ENCODE assay signal across 36 cellular contexts in genomic region chr11:18714443-18714780, GRCh38. TPM values are rescaled to one million over a fixed set of nuclear protein-coding genes. Genes with fewer than 3 reads are reported as not detected.
"Had no signal": no experiment of that assay in that cellular context is flagged by ENCODE, and none has a peak within 500 bp of the region (broad histone marks: within the 10 kb centered on the region; RNA-seq: fewer than 3 reads in every experiment).

No MANE protein-coding gene starts in this region.

- H3K9me3 ChIP-seq: ascending aorta had no signal

- H3K27ac ChIP-seq: ascending aorta, cardiac muscle cell, VCaP had no signal

- H3K4me1 Mint-ChIP-seq: activated B cell treated with CpG ODN at 0.5 μM for 24 hours; activated CD4-positive, alpha-beta T cell treated with anti-CD3 and anti-CD28 coated beads, Interleukin-2, amount 10 ng/mL, durations not matched to agents 24 days and 14 days; activated T-helper 17 cell treated with anti-CD3 and anti-CD28 coated beads, Interleukin-2, amount 50 U/mL, for 72 hours; brain; central memory CD8-positive, alpha-beta T cell had no signal

- H3K4me1 ChIP-seq: ascending aorta had no signal

- H3K36me3 ChIP-seq: ascending aorta, cardiac muscle cell had no signal

- H3K36me3 Mint-ChIP-seq: activated CD4-positive, alpha-beta memory T cell treated with anti-CD3 and anti-CD28 coated beads for 36 hours; activated naive CD4-positive, alpha-beta T cell treated with anti-CD3 and anti-CD28 coated beads, Interleukin-2, amount 50 U/mL, for 72 hours; activated naive CD8-positive, alpha-beta T cell treated with anti-CD3 and anti-CD28 coated beads for 36 hours; brain had no signal

- ATAC-seq: activated CD8-positive, alpha-beta T cell treated with anti-CD3 and anti-CD28 coated beads for 36 hours; activated naive CD4-positive, alpha-beta T cell treated with anti-CD3 and anti-CD28 coated beads, Interleukin-2, amount 50 U/mL, for 72 hours; activated T-cell treated with anti-CD3 and anti-CD28 coated beads, Interleukin-2, amount 50 U/mL, for 4 hours; activated T-cell treated with anti-CD3 and anti-CD28 coated beads, Interleukin-2, amount 50 U/mL, for 72 hours; activated T-helper 17 cell treated with anti-CD3 and anti-CD28 coated beads, Interleukin-2, amount 50 U/mL, for 72 hours had no signal

- DNase-seq: activated B cell treated with CpG ODN at 0.5 μM for 24 hours; activated CD4-positive, alpha-beta memory T cell treated with anti-CD3 and anti-CD28 coated beads for 36 hours; activated CD4-positive, alpha-beta T cell treated with anti-CD3 and anti-CD28 coated beads for 4 hours; activated CD4-positive, alpha-beta T cell treated with anti-CD3 and anti-CD28 coated beads, Interleukin-2, amount 10 ng/mL, durations not matched to agents 24 days and 14 days; activated CD4-positive, alpha-beta T cell treated with anti-CD3 and anti-CD28 coated beads, Interleukin-2, amount 50 U/mL, for 1 hour; activated CD4-positive, alpha-beta T cell treated with anti-CD3 and anti-CD28 coated beads, Interleukin-2, amount 50 U/mL, for 4 hours; activated CD4-positive, CD25-positive, alpha-beta regulatory T cell treated with anti-CD3 and anti-CD28 coated beads, Interleukin-2, amount 50 U/mL, for 72 hours; activated CD8-positive, alpha-beta memory T cell treated with anti-CD3 and anti-CD28 coated beads, Interleukin-2, amount 50 U/mL, for 4 hours; activated CD8-positive, alpha-beta T cell treated with anti-CD3 and anti-CD28 coated beads for 36 hours; activated effector memory CD4-positive, alpha-beta T cell treated with anti-CD3 and anti-CD28 coated beads, Interleukin-2, amount 50 U/mL, for 16 hours; activated gamma-delta T cell treated with Interleukin-2 at 50 U/mL for 16 hours; activated naive CD4-positive, alpha-beta T cell; activated naive CD4-positive, alpha-beta T cell treated with anti-CD3 and anti-CD28 coated beads for 36 hours; activated naive CD4-positive, alpha-beta T cell treated with anti-CD3 and anti-CD28 coated beads, Interleukin-2, amount 50 U/mL, for 16 hours; activated naive CD8-positive, alpha-beta T cell treated with anti-CD3 and anti-CD28 coated beads for 36 hours; activated T-cell treated with anti-CD3 and anti-CD28 coated beads for 4 hours; activated T-cell treated with anti-CD3 and anti-CD28 coated beads, Interleukin-2, amount 50 U/mL, for 1 hour; activated T-cell treated with anti-CD3 and anti-CD28 coated beads, Interleukin-2, amount 50 U/mL, for 4 hours; activated T-cell treated with anti-CD3 and anti-CD28 coated beads, Interleukin-2, amount 50 U/mL, for 72 hours; amygdala; anterior cingulate cortex; caudate nucleus; cerebellar nuclear complex; T-helper 1 cell; T-helper 2 cell; T-helper 9 cell had no signal

- H3K4me3 Mint-ChIP-seq: activated B cell treated with CpG ODN at 0.5 μM for 24 hours; activated CD4-positive, alpha-beta memory T cell treated with anti-CD3 and anti-CD28 coated beads for 36 hours; activated CD4-positive, alpha-beta T cell treated with anti-CD3 and anti-CD28 coated beads, Interleukin-2, amount 10 ng/mL, durations not matched to agents 24 days and 14 days; activated CD8-positive, alpha-beta T cell treated with anti-CD3 and anti-CD28 coated beads for 36 hours; activated naive CD4-positive, alpha-beta T cell treated with anti-CD3 and anti-CD28 coated beads for 36 hours; activated naive CD8-positive, alpha-beta T cell treated with anti-CD3 and anti-CD28 coated beads for 36 hours; activated T-cell treated with anti-CD3 and anti-CD28 coated beads, Interleukin-2, amount 50 U/mL, for 4 hours; activated T-cell treated with anti-CD3 and anti-CD28 coated beads, Interleukin-2, amount 50 U/mL, for 72 hours; activated T-helper 1 cell treated with anti-CD3 and anti-CD28 coated beads, Interleukin-12 subunit alpha, Interleukin-12 subunit beta, Interleukin-2, Interleukin-4 antibody, amounts not matched to agents 30 ng/mL and 10 ng/mL and 1 ng/mL, durations not matched to agents 14 hours and 24 hours and 36 hours; activated T-helper 17 cell treated with anti-CD3 and anti-CD28 coated beads, Interleukin-2, amount 50 U/mL, for 72 hours; brain; central memory CD8-positive, alpha-beta T cell; T-helper 1 cell treated with Interleukin-12 subunit alpha and Interleukin-12 subunit beta and Interleukin-4 antibody, amounts not matched to agents 30 μg/mL and 1 μg/mL, for 36 hours; T-helper 2 cell treated with Interferon-gamma antibody and Interleukin-4, amounts not matched to agents 5 μg/mL and 100 μg/mL, for 36 hours had no signal

- H3K27me3 Mint-ChIP-seq: activated CD4-positive, alpha-beta memory T cell treated with anti-CD3 and anti-CD28 coated beads for 36 hours; activated CD8-positive, alpha-beta T cell treated with anti-CD3 and anti-CD28 coated beads for 36 hours; activated naive CD8-positive, alpha-beta T cell treated with anti-CD3 and anti-CD28 coated beads for 36 hours had no signal

- H3K9me3 Mint-ChIP-seq: activated B cell treated with CpG ODN at 0.5 μM for 24 hours; activated CD4-positive, alpha-beta memory T cell treated with anti-CD3 and anti-CD28 coated beads for 36 hours; activated CD4-positive, alpha-beta T cell treated with anti-CD3 and anti-CD28 coated beads, Interleukin-2, amount 10 ng/mL, durations not matched to agents 24 days and 14 days; activated CD8-positive, alpha-beta T cell treated with anti-CD3 and anti-CD28 coated beads for 36 hours; activated naive CD4-positive, alpha-beta T cell treated with anti-CD3 and anti-CD28 coated beads for 36 hours; activated naive CD4-positive, alpha-beta T cell treated with anti-CD3 and anti-CD28 coated beads, Interleukin-2, amount 50 U/mL, for 72 hours; activated naive CD8-positive, alpha-beta T cell treated with anti-CD3 and anti-CD28 coated beads for 36 hours; activated T-cell treated with anti-CD3 and anti-CD28 coated beads, Interleukin-2, amount 50 U/mL, for 4 hours; activated T-cell treated with anti-CD3 and anti-CD28 coated beads, Interleukin-2, amount 50 U/mL, for 72 hours; activated T-helper 1 cell treated with anti-CD3 and anti-CD28 coated beads, Interleukin-12 subunit alpha, Interleukin-12 subunit beta, Interleukin-2, Interleukin-4 antibody, amounts not matched to agents 30 ng/mL and 10 ng/mL and 1 ng/mL, durations not matched to agents 14 hours and 24 hours and 36 hours; activated T-helper 17 cell treated with anti-CD3 and anti-CD28 coated beads, Interleukin-2, amount 50 U/mL, for 72 hours; central memory CD8-positive, alpha-beta T cell; T-helper 1 cell treated with Interleukin-12 subunit alpha and Interleukin-12 subunit beta and Interleukin-4 antibody, amounts not matched to agents 30 μg/mL and 1 μg/mL, for 36 hours; T-helper 2 cell treated with Interferon-gamma antibody and Interleukin-4, amounts not matched to agents 5 μg/mL and 100 μg/mL, for 36 hours had no signal

- H3K27me3 ChIP-seq: ascending aorta had no signal

- H3K4me3 ChIP-seq: ascending aorta, cardiac muscle cell had no signal

- H3K27ac Mint-ChIP-seq: activated B cell treated with CpG ODN at 0.5 μM for 24 hours; activated CD4-positive, alpha-beta memory T cell treated with anti-CD3 and anti-CD28 coated beads for 36 hours; activated CD4-positive, alpha-beta T cell treated with anti-CD3 and anti-CD28 coated beads, Interleukin-2, amount 10 ng/mL, durations not matched to agents 24 days and 14 days; activated CD8-positive, alpha-beta T cell treated with anti-CD3 and anti-CD28 coated beads for 36 hours; activated naive CD4-positive, alpha-beta T cell treated with anti-CD3 and anti-CD28 coated beads for 36 hours; activated naive CD4-positive, alpha-beta T cell treated with anti-CD3 and anti-CD28 coated beads, Interleukin-2, amount 50 U/mL, for 72 hours; activated naive CD8-positive, alpha-beta T cell treated with anti-CD3 and anti-CD28 coated beads for 36 hours; activated T-cell treated with anti-CD3 and anti-CD28 coated beads, Interleukin-2, amount 50 U/mL, for 72 hours; activated T-helper 1 cell treated with anti-CD3 and anti-CD28 coated beads, Interleukin-12 subunit alpha, Interleukin-12 subunit beta, Interleukin-2, Interleukin-4 antibody, amounts not matched to agents 30 ng/mL and 10 ng/mL and 1 ng/mL, durations not matched to agents 14 hours and 24 hours and 36 hours; activated T-helper 17 cell treated with anti-CD3 and anti-CD28 coated beads, Interleukin-2, amount 50 U/mL, for 72 hours; brain; T-helper 1 cell treated with Interleukin-12 subunit alpha and Interleukin-12 subunit beta and Interleukin-4 antibody, amounts not matched to agents 30 μg/mL and 1 μg/mL, for 36 hours; T-helper 2 cell treated with Interferon-gamma antibody and Interleukin-4, amounts not matched to agents 5 μg/mL and 100 μg/mL, for 36 hours had no signal

RNA-seq across cellular contexts. Expression of gene IGSF22, which starts 11.6 kb away (rescaled TPM):
- total RNA-seq: activated CD4-positive, alpha-beta T cell treated with anti-CD3 and anti-CD28 coated beads, Interleukin-2, amount 10 ng/mL, durations not matched to agents 24 days and 14 days; ascending aorta had no signal
